Comparison of ENCODE assay signal across 9 cellular contexts in the genomic region with DNA sequence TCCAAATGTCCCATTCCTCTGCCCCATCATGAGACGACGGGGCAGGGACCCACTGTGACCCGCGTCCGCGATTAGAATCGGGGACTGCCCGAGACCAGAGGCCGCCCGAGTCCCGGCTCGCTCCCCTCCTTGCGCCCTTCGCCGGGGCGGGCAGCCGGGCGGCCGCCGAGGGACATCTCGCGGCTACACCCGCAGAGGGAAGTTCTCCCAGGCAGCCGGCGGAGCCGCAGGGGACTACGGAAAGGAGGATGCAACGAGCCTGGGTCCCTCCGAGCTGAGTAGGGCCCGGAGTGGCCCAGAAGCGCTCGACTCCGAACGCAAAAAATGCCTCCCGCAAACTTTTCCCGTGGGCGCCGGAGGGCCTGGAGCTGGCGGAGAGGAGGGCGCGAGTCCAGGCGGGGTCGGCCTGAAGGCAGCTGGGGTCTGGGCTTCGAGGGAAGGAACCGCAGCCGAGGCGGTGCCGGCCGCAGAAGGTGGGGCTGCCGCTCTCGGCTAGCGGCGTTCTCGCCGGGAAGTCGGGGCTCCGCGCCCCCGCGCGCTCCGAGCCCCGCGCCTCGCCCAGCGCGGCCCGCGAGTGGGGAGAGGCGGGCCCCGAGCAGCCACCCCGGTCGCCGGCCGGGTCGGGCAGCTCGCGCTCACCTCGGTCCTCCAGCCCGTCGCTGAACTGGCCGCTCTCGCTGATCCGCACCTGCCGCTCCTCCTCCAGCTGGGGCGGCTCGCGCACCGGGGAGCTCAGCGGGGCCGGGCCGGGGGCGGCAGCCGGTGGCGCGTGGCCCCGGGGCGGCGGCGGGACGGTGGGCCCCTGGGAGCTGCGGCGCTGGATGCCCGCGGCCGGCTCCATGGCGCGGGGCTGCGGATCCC. TPM values are rescaled to one million over a fixed set of nuclear protein-coding genes. Genes with fewer than 3 reads are reported as not detected.
DNase-seq lines count a peak whose midpoint lies in the region; ATAC-seq and TF ChIP-seq lines count a peak whose summit lies in the region.
"Had no signal": no experiment of that assay in that cellular context is flagged by ENCODE, and none has a peak within 500 bp of the region (broad histone marks: within the 10 kb centered on the region; RNA-seq: fewer than 3 reads in every experiment).

No MANE protein-coding gene starts in this region.

- no peaks in the 10 kb centered on the region for H4K20me1 ChIP-seq in GM23338 (replicated peaks; ENCODE audit: insufficient read depth)

- no peak for TF ChIP-seq EP300 in esophagus muscularis mucosa (IDR thresholded peaks at IDR 0.05)

- H3K27me3 ChIP-seq in GM23338 (ENCODE audit: insufficient read depth) (peaks cover 67% of the 10 kb centered on the region), esophagus muscularis mucosa (peaks cover 0 to 92% (median 23%) of the 10 kb centered on the region in 4 donors), neuron (ENCODE audit: insufficient read depth, low read length) (peaks cover 80% of the 10 kb centered on the region), SJCRH30 (peaks cover 11% of the 10 kb centered on the region; the same call in 1 of the 2 replicates)

- ATAC-seq in GM23338 = peak; percentile 64
- peak; percentile 54 for ATAC-seq in T-helper 17 cell
- no peak for ATAC-seq in HG03521 (IDR thresholded peaks at IDR 0.05; ENCODE audit: unreplicated experiment)

- peak overlapping the region; percentile 95 for H3K4me2 ChIP-seq in GM23338

- no peaks in the 10 kb centered on the region for H3F3A ChIP-seq in GM23338 (replicated peaks; ENCODE audit: low read depth)

- H3K9me2 ChIP-seq in GM23338 (ENCODE audit: insufficient read depth) = no peaks in the 10 kb centered on the region

- intact Hi-C loops in esophagus muscularis mucosa (cut with DNase I) = no loop called here

- H3K4me3 ChIP-seq in GM12864 (ENCODE audit: low read depth, low read length) = peak overlapping the region; percentile 8; the same call in 1 of the 2 replicates
- H3K4me3 ChIP-seq in GM23338 = peak overlapping the region; percentile 85
- peak overlapping the region; percentile 44 to 60 (median 50) for H3K4me3 ChIP-seq in esophagus muscularis mucosa
- peak overlapping the region; percentile 24 for H3K4me3 ChIP-seq in neuron (ENCODE audit: low read length)
- no peak overlapping the region for H3K4me3 ChIP-seq in SJCRH30

- H3K36me3 Mint-ChIP-seq in GM23338 (ENCODE audit: low read depth) = no peaks in the 10 kb centered on the region; the same call in 2 of the 3 replicates
- peaks cover 7% of the 10 kb centered on the region for H3K36me3 Mint-ChIP-seq in T-helper 17 cell (ENCODE audit: low read depth)

- H3K9me3 Mint-ChIP-seq in GM23338 = no peaks in the 10 kb centered on the region

- TF ChIP-seq CTCF in GM12864 (IDR thresholded peaks at IDR 0.05; ENCODE audit: low read depth, low read length, missing control alignments) (no peak), GM23338 (conservative IDR thresholded peaks at IDR 0.05; ENCODE audit: low read depth in 2 of 2) (no peak), esophagus muscularis mucosa (IDR thresholded peaks at IDR 0.05) (no peak)

- H3K27ac ChIP-seq in GM23338 (ENCODE audit: low read depth) = no peak overlapping the region
- no peak overlapping the region for H3K27ac ChIP-seq in esophagus muscularis mucosa (replicated peaks in 1 of 4)
- no peak overlapping the region for H3K27ac ChIP-seq in SJCRH30

- H2AFZ ChIP-seq in GM23338 (peak overlapping the region; percentile 98), neuron (ENCODE audit: low read depth, low read length) (no peak overlapping the region)

- 4% methylated on average over 23 of the region's 109 CpGs for WGBS in esophagus muscularis mucosa

- H3K4me3 Mint-ChIP-seq in GM23338 = peak overlapping the region; percentile 83
- peak overlapping the region; percentile 90 for H3K4me3 Mint-ChIP-seq in T-helper 17 cell

- H3K4me1 Mint-ChIP-seq in GM23338 (peaks cover 26% of the 10 kb centered on the region), T-helper 17 cell (peaks cover 36% of the 10 kb centered on the region)

- H3K4me1 ChIP-seq in GM23338 (ENCODE audit: insufficient read depth) (peaks cover 18% of the 10 kb centered on the region), esophagus muscularis mucosa (peaks cover 9 to 26% (median 19%) of the 10 kb centered on the region in 4 donors), neuron (ENCODE audit: insufficient read depth, low read length) (no peaks in the 10 kb centered on the region), SJCRH30 (no peaks in the 10 kb centered on the region)

- TF ChIP-seq POLR2A in esophagus muscularis mucosa (IDR thresholded peaks at IDR 0.05; ENCODE audit: low read depth) = no peak

- H3K36me3 ChIP-seq in GM23338 (ENCODE audit: insufficient read depth) (no peaks in the 10 kb centered on the region), esophagus muscularis mucosa (no peaks in the 10 kb centered on the region), neuron (ENCODE audit: insufficient read depth, low read length) (no peaks in the 10 kb centered on the region), SJCRH30 (no peaks in the 10 kb centered on the region)

- no peaks in the 10 kb centered on the region for H3K9me3 ChIP-seq in T-helper 17 cell (ENCODE audit: control insufficient read depth, low read length, poor library complexity, severe bottlenecking)
- H3K9me3 ChIP-seq in esophagus muscularis mucosa = no peaks in the 10 kb centered on the region
- no peaks in the 10 kb centered on the region for H3K9me3 ChIP-seq in neuron (ENCODE audit: low read length)
- H3K9me3 ChIP-seq in SJCRH30 (replicated peaks) = no peaks in the 10 kb centered on the region

- H3K79me2 ChIP-seq in GM23338 (replicated peaks; ENCODE audit: insufficient read depth) = no peaks in the 10 kb centered on the region

- DNase-seq in GM12864 (ENCODE audit: low read depth) (no peak), GM23338 (ENCODE audit: low spot score) (peak; percentile 63), T-helper 17 cell (no peak), esophagus muscularis mucosa (ENCODE audit: extremely low spot score) (peak; percentile 85), SJCRH30 (no peak), superior temporal gyrus (ENCODE audit: extremely low spot score) (no peak)

- H3K27me3 Mint-ChIP-seq in GM23338 (ENCODE audit: insufficient read depth, low read depth, poor library complexity) (peaks cover 44% of the 10 kb centered on the region), T-helper 17 cell (peaks cover 78% of the 10 kb centered on the region)

- H3K27ac Mint-ChIP-seq in GM23338 (no peak overlapping the region), T-helper 17 cell (no peak overlapping the region)

TF ChIP-seq in GM23338, 12 proteins besides CTCF, POLR2A, EP300 and RAD21:
- TF ChIP-seq EZH2 (IDR thresholded peaks at IDR 0.05; ENCODE audit: low read depth, unreplicated experiment) = peak; percentile 56
- peak; percentile 53 for TF ChIP-seq EZH2phosphoT487 (IDR thresholded peaks at IDR 0.05; ENCODE audit: unreplicated experiment)
- no peak for TF ChIP-seq ZNF114 (CRISPR knock-in tag; IDR thresholded peaks at IDR 0.05)

RNA-seq across cellular contexts. Expression of a gene that starts 0.5 kb away (rescaled TPM):
- 0.85 and 1.1 TPM in 2 replicates for total RNA-seq in GM23338 (2014; rRNA removed; shearing (Covaris generic))
- 1.3 and 1.8 TPM in 2 replicates for polyA plus RNA-seq in GM23338 (2016; fragmentation: Nextera tagmentation; extraction: Ambion mirVana)
- total RNA-seq in T-helper 17 cell (1 to 10 TPM in 1 of 2 donors, under 1 TPM in 1; 0.57 to 1.3 TPM), esophagus muscularis mucosa (1 to 10 TPM in 3 of 4 donors, under 1 TPM in 1; 0.42 to 1.3 (median 1.1) TPM)
- 0.04 TPM in 1 of 2 replicates, not detected in the other for total RNA-seq in SJCRH30 (2014; rRNA removed; shearing (Covaris generic))
- total RNA-seq: NCI-H460 had no signal

Comparison
In these comparisons a context has a peak if more than half of its experiments do, and no peak if none do; other contexts are left out.
1. DNase-seq: peak in GM23338 (single experiment) and esophagus muscularis mucosa (single experiment); none in GM12864 (single experiment), T-helper 17 cell (0 of 3), SJCRH30 (0 of 2) and superior temporal gyrus (single experiment).